1 cellular context compared by ENCODE assay signal in the genomic region with DNA sequence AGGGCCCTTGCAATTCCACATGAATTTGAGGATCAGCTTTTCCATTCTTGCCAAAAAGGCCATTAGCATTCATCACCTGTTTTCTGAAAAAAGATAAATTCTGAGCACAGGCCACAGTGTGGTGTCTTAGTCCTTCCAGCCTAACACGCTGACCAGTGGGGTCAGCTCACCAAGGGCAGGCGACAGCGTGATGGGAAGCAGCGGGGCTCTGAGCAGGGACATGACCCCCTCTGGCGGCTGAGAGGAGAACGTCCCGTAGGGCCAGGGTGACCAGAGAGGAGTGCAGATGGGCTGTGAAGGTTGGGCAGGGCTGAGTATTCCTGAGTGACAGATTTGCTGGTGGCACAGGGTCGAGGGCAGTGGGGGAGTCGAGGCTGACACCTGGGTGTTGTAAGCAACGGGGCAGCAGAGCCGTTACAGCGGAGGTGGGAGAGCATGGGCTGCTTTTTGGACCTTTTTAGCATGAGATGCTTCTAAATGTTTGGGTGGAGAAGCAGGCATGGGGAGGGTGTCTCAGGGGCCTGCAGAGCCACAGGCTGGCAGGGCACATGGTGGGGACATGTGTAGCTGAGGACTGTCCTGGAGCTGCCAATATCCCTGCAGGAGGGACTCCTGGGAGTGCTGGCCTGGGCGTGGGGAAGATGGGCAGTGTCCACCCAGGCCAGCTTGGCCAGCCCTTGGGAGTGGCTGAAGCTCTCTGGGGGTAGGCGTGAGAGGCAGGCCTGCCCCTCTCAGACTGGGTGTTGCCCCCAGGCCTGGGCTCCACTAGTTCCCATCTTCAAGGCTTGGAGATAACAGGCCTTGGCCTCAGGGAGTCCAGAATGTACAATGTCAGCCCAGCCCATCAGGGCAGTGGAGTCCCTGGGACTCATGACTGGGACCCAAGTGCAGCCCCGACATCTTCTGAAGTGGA.
TF ChIP-seq lines count a peak whose summit lies in the region.

No MANE protein-coding gene starts in this region.

TF ChIP-seq in HEK293, 187 proteins besides CTCF, POLR2A, EP300 and RAD21 (continued from another document and continues in another):
- TF ChIP-seq ZBTB17 (tag by site-specific recombination; IDR thresholded peaks at IDR 0.05) (peak; percentile 89), KLF10 (tag by site-specific recombination; IDR thresholded peaks at IDR 0.05) (no peak), ZNF416 (tag by site-specific recombination; IDR thresholded peaks at IDR 0.05) (no peak), SCRT2 (tag by site-specific recombination; IDR thresholded peaks at IDR 0.05) (peak; percentile 18; the same call in 1 of the 2 replicates), ZNF510 (tag by site-specific recombination; IDR thresholded peaks at IDR 0.05; ENCODE audit: insufficient replicate concordance) (no peak), WT1 (tag by site-specific recombination; IDR thresholded peaks at IDR 0.05) (no peak), ZXDB (tag by site-specific recombination; IDR thresholded peaks at IDR 0.05) (peak; percentile 44; the same call in 1 of the 2 replicates), ZNF2 (tag by site-specific recombination; IDR thresholded peaks at IDR 0.05) (peak; percentile 83; the same call in 1 of the 2 replicates), ZNF837 (tag by site-specific recombination; IDR thresholded peaks at IDR 0.05) (no peak), ZNF514 (tag by site-specific recombination; IDR thresholded peaks at IDR 0.05) (no peak), GLIS2 (tag by site-specific recombination; IDR thresholded peaks at IDR 0.05) (peak; percentile 34), ZNF629 (tag by site-specific recombination; IDR thresholded peaks at IDR 0.05) (peak; percentile 34; the same call in 1 of the 2 replicates), ZNF654 (tag by site-specific recombination; IDR thresholded peaks at IDR 0.05; ENCODE audit: low read depth) (peak; percentile 80), ZNF426 (tag by site-specific recombination; IDR thresholded peaks at IDR 0.05) (no peak), SP7 (tag by site-specific recombination; IDR thresholded peaks at IDR 0.05) (peak; percentile 42), ZBTB7A (tag by site-specific recombination; IDR thresholded peaks at IDR 0.05; ENCODE audit: low read depth) (no peak), ZNF391 (tag by site-specific recombination; IDR thresholded peaks at IDR 0.05; ENCODE audit: borderline replicate concordance, low read depth) (peak; percentile 45; the same call in 1 of the 2 replicates), ZNF121 (tag by site-specific recombination; IDR thresholded peaks at IDR 0.05) (peak; percentile 90), YY2 (tag by site-specific recombination; IDR thresholded peaks at IDR 0.05) (no peak), ZNF501 (tag by site-specific recombination; IDR thresholded peaks at IDR 0.05) (no peak), KLF1 (tag by site-specific recombination; IDR thresholded peaks at IDR 0.05) (peak; percentile 2), ZNF133 (tag by site-specific recombination; IDR thresholded peaks at IDR 0.05) (no peak), ZFP3 (tag by site-specific recombination; IDR thresholded peaks at IDR 0.05; ENCODE audit: low read depth) (no peak), ZNF16 (tag by site-specific recombination; IDR thresholded peaks at IDR 0.05; ENCODE audit: low read depth) (no peak), PRDM1 (tag by site-specific recombination; IDR thresholded peaks at IDR 0.05) (no peak), ZNF530 (tag by site-specific recombination; IDR thresholded peaks at IDR 0.05; ENCODE audit: low read depth) (no peak), GLI4 (tag by site-specific recombination; IDR thresholded peaks at IDR 0.05) (no peak), ZBTB21 (tag by site-specific recombination; IDR thresholded peaks at IDR 0.05) (no peak), ZBTB20 (tag by site-specific recombination; IDR thresholded peaks at IDR 0.05) (peak; percentile 45), GFI1B (tag by site-specific recombination; IDR thresholded peaks at IDR 0.05) (no peak), SCRT1 (tag by site-specific recombination; IDR thresholded peaks at IDR 0.05; ENCODE audit: borderline replicate concordance) (no peak), SP2 (tag by site-specific recombination; IDR thresholded peaks at IDR 0.05) (no peak), KLF8 (tag by site-specific recombination; IDR thresholded peaks at IDR 0.05) (peak; percentile 49; the same call in 1 of the 2 replicates), ZNF114 (tag by site-specific recombination; IDR thresholded peaks at IDR 0.05) (no peak)
- TF ChIP-seq, protein P1, sequence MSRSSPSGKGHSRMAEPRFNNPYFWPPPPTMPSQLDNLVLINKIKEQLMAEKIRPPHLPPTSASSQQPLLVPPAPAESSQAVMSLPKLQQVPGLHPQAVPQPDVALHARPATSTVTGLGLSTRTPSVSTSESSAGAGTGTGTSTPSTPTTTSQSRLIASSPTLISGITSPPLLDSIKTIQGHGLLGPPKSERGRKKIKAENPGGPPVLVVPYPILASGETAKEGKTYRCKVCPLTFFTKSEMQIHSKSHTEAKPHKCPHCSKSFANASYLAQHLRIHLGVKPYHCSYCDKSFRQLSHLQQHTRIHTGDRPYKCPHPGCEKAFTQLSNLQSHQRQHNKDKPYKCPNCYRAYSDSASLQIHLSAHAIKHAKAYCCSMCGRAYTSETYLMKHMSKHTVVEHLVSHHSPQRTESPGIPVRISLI (tag by site-specific recombination; IDR thresholded peaks at IDR 0.05), result no peak
- TF ChIP-seq, protein P2, sequence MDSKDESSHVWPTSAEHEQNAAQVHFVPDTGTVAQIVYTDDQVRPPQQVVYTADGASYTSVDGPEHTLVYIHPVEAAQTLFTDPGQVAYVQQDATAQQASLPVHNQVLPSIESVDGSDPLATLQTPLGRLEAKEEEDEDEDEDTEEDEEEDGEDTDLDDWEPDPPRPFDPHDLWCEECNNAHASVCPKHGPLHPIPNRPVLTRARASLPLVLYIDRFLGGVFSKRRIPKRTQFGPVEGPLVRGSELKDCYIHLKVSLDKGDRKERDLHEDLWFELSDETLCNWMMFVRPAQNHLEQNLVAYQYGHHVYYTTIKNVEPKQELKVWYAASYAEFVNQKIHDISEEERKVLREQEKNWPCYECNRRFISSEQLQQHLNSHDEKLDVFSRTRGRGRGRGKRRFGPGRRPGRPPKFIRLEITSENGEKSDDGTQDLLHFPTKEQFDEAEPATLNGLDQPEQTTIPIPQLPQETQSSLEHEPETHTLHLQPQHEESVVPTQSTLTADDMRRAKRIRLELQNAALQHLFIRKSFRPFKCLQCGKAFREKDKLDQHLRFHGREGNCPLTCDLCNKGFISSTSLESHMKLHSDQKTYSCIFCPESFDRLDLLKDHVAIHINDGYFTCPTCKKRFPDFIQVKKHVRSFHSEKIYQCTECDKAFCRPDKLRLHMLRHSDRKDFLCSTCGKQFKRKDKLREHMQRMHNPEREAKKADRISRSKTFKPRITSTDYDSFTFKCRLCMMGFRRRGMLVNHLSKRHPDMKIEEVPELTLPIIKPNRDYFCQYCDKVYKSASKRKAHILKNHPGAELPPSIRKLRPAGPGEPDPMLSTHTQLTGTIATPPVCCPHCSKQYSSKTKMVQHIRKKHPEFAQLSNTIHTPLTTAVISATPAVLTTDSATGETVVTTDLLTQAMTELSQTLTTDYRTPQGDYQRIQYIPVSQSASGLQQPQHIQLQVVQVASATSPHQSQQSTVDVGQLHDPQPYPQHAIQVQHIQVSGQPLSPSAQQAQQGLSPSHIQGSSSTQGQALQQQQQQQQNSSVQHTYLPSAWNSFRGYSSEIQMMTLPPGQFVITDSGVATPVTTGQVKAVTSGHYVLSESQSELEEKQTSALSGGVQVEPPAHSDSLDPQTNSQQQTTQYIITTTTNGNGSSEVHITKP (tag by site-specific recombination; IDR thresholded peaks at IDR 0.05), result no peak
- TF ChIP-seq, protein P3, sequence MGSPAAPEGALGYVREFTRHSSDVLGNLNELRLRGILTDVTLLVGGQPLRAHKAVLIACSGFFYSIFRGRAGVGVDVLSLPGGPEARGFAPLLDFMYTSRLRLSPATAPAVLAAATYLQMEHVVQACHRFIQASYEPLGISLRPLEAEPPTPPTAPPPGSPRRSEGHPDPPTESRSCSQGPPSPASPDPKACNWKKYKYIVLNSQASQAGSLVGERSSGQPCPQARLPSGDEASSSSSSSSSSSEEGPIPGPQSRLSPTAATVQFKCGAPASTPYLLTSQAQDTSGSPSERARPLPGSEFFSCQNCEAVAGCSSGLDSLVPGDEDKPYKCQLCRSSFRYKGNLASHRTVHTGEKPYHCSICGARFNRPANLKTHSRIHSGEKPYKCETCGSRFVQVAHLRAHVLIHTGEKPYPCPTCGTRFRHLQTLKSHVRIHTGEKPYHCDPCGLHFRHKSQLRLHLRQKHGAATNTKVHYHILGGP (tag by site-specific recombination; IDR thresholded peaks at IDR 0.05), result no peak
- TF ChIP-seq, protein P4, sequence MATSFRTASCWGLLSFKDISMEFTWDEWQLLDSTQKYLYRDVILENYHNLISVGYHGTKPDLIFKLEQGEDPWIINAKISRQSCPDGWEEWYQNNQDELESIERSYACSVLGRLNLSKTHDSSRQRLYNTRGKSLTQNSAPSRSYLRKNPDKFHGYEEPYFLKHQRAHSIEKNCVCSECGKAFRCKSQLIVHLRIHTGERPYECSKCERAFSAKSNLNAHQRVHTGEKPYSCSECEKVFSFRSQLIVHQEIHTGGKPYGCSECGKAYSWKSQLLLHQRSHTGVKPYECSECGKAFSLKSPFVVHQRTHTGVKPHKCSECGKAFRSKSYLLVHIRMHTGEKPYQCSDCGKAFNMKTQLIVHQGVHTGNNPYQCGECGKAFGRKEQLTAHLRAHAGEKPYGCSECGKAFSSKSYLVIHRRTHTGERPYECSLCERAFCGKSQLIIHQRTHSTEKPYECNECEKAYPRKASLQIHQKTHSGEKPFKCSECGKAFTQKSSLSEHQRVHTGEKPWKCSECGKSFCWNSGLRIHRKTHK (tag by site-specific recombination; IDR thresholded peaks at IDR 0.05), result no peak
- TF ChIP-seq, protein P5, sequence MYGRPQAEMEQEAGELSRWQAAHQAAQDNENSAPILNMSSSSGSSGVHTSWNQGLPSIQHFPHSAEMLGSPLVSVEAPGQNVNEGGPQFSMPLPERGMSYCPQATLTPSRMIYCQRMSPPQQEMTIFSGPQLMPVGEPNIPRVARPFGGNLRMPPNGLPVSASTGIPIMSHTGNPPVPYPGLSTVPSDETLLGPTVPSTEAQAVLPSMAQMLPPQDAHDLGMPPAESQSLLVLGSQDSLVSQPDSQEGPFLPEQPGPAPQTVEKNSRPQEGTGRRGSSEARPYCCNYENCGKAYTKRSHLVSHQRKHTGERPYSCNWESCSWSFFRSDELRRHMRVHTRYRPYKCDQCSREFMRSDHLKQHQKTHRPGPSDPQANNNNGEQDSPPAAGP (tag by site-specific recombination; IDR thresholded peaks at IDR 0.05), result peak; percentile 59; the same call in 1 of the 2 replicates
- TF ChIP-seq, protein P6, sequence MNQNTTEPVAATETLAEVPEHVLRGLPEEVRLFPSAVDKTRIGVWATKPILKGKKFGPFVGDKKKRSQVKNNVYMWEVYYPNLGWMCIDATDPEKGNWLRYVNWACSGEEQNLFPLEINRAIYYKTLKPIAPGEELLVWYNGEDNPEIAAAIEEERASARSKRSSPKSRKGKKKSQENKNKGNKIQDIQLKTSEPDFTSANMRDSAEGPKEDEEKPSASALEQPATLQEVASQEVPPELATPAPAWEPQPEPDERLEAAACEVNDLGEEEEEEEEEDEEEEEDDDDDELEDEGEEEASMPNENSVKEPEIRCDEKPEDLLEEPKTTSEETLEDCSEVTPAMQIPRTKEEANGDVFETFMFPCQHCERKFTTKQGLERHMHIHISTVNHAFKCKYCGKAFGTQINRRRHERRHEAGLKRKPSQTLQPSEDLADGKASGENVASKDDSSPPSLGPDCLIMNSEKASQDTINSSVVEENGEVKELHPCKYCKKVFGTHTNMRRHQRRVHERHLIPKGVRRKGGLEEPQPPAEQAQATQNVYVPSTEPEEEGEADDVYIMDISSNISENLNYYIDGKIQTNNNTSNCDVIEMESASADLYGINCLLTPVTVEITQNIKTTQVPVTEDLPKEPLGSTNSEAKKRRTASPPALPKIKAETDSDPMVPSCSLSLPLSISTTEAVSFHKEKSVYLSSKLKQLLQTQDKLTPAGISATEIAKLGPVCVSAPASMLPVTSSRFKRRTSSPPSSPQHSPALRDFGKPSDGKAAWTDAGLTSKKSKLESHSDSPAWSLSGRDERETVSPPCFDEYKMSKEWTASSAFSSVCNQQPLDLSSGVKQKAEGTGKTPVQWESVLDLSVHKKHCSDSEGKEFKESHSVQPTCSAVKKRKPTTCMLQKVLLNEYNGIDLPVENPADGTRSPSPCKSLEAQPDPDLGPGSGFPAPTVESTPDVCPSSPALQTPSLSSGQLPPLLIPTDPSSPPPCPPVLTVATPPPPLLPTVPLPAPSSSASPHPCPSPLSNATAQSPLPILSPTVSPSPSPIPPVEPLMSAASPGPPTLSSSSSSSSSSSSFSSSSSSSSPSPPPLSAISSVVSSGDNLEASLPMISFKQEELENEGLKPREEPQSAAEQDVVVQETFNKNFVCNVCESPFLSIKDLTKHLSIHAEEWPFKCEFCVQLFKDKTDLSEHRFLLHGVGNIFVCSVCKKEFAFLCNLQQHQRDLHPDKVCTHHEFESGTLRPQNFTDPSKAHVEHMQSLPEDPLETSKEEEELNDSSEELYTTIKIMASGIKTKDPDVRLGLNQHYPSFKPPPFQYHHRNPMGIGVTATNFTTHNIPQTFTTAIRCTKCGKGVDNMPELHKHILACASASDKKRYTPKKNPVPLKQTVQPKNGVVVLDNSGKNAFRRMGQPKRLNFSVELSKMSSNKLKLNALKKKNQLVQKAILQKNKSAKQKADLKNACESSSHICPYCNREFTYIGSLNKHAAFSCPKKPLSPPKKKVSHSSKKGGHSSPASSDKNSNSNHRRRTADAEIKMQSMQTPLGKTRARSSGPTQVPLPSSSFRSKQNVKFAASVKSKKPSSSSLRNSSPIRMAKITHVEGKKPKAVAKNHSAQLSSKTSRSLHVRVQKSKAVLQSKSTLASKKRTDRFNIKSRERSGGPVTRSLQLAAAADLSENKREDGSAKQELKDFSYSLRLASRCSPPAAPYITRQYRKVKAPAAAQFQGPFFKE (tag by site-specific recombination; IDR thresholded peaks at IDR 0.05; ENCODE audit: borderline replicate concordance), result no peak
- TF ChIP-seq, protein P7, sequence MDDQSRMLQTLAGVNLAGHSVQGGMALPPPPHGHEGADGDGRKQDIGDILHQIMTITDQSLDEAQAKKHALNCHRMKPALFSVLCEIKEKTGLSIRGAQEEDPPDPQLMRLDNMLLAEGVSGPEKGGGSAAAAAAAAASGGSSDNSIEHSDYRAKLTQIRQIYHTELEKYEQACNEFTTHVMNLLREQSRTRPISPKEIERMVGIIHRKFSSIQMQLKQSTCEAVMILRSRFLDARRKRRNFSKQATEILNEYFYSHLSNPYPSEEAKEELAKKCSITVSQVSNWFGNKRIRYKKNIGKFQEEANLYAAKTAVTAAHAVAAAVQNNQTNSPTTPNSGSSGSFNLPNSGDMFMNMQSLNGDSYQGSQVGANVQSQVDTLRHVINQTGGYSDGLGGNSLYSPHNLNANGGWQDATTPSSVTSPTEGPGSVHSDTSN (CRISPR knock-in tag; IDR thresholded peaks at IDR 0.05), result no peak
- TF ChIP-seq, protein P8, sequence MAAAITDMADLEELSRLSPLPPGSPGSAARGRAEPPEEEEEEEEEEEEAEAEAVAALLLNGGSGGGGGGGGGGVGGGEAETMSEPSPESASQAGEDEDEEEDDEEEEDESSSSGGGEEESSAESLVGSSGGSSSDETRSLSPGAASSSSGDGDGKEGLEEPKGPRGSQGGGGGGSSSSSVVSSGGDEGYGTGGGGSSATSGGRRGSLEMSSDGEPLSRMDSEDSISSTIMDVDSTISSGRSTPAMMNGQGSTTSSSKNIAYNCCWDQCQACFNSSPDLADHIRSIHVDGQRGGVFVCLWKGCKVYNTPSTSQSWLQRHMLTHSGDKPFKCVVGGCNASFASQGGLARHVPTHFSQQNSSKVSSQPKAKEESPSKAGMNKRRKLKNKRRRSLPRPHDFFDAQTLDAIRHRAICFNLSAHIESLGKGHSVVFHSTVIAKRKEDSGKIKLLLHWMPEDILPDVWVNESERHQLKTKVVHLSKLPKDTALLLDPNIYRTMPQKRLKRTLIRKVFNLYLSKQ (tag by site-specific recombination; IDR thresholded peaks at IDR 0.05; ENCODE audit: borderline replicate concordance), result no peak
